In genomic region chr17:78974635-78975591, GRCh38 we compare ENCODE assay signal across 1 cellular context.
TF ChIP-seq lines count a peak whose summit lies in the region.

No MANE protein-coding gene starts in this region.

TF ChIP-seq in K562, 482 proteins besides CTCF, POLR2A, EP300 and RAD21 (continued from another document and continues in another):
- TF ChIP-seq ZNF407 (IDR thresholded peaks at IDR 0.05; ENCODE audit: low read depth): no peak
- no peak for TF ChIP-seq ZBTB40 (IDR thresholded peaks at IDR 0.05)
- TF ChIP-seq ZBTB40 (CRISPR knock-in tag; IDR thresholded peaks at IDR 0.05): no peak
- no peak for TF ChIP-seq BRD4 (IDR thresholded peaks at IDR 0.05)
- no peak for TF ChIP-seq POLR2AphosphoS5 (IDR thresholded peaks at IDR 0.05; ENCODE audit: control insufficient read depth, insufficient read depth, low read depth, low read length)
- 0 out of 2 replicates have a peak, but pooled peaks have one; percentile 23 for TF ChIP-seq MYC (IDR thresholded peaks at IDR 0.05; ENCODE audit: low read depth, low read length)
- no peak for TF ChIP-seq MYC (CRISPR knock-in tag; IDR thresholded peaks at IDR 0.05; ENCODE audit: borderline replicate concordance, low read depth)
- peak; percentile 56 for TF ChIP-seq TEAD4 (IDR thresholded peaks at IDR 0.05; ENCODE audit: low read length)
- no peak for TF ChIP-seq TEAD4 (CRISPR knock-in tag; IDR thresholded peaks at IDR 0.05; ENCODE audit: borderline replicate concordance)
- TF ChIP-seq YY1 (IDR thresholded peaks at IDR 0.05; ENCODE audit: borderline replicate concordance in 1 of 3, control insufficient read depth in 1 of 3, extremely low read depth in 1 of 3, insufficient read depth in 3 of 3, insufficient read length in 1 of 3, insufficient replicate concordance in 2 of 3, low read depth in 1 of 3, low read length in 2 of 3): no peak
- no peak for TF ChIP-seq FOXK2 (conservative IDR thresholded peaks at IDR 0.05 in 1 of 2, IDR thresholded peaks at IDR 0.05 in 1 of 2; ENCODE audit: low read depth in 2 of 2)
- TF ChIP-seq ATF7 (IDR thresholded peaks at IDR 0.05): peak; percentile 43; the same call in 1 of the 2 replicates
- TF ChIP-seq, protein P1, sequence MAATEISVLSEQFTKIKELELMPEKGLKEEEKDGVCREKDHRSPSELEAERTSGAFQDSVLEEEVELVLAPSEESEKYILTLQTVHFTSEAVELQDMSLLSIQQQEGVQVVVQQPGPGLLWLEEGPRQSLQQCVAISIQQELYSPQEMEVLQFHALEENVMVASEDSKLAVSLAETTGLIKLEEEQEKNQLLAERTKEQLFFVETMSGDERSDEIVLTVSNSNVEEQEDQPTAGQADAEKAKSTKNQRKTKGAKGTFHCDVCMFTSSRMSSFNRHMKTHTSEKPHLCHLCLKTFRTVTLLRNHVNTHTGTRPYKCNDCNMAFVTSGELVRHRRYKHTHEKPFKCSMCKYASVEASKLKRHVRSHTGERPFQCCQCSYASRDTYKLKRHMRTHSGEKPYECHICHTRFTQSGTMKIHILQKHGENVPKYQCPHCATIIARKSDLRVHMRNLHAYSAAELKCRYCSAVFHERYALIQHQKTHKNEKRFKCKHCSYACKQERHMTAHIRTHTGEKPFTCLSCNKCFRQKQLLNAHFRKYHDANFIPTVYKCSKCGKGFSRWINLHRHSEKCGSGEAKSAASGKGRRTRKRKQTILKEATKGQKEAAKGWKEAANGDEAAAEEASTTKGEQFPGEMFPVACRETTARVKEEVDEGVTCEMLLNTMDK (IDR thresholded peaks at IDR 0.05; ENCODE audit: borderline replicate concordance, insufficient read depth, low read depth, low read length, poor library complexity, severe bottlenecking): no peak
- 0 out of 4 replicates have a peak, but pooled peaks of 1 of the 2 experiments have one; percentile 40 for TF ChIP-seq ARNT (IDR thresholded peaks at IDR 0.05)
- no peak for TF ChIP-seq CREB1 (IDR thresholded peaks at IDR 0.05)
- peak; percentile 75 for TF ChIP-seq CREB1 (CRISPR knock-in tag; IDR thresholded peaks at IDR 0.05)
- TF ChIP-seq, protein P2, sequence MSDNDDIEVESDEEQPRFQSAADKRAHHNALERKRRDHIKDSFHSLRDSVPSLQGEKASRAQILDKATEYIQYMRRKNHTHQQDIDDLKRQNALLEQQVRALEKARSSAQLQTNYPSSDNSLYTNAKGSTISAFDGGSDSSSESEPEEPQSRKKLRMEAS (CRISPR knock-in tag; IDR thresholded peaks at IDR 0.05): 0 out of 2 replicates have a peak, but pooled peaks have one; percentile 13
- TF ChIP-seq IRF9 (tag; IDR thresholded peaks at IDR 0.05): no peak
- peak; percentile 65; the same call in 1 of the 2 replicates for TF ChIP-seq JUND (IDR thresholded peaks at IDR 0.05; ENCODE audit: borderline replicate concordance, low read depth, low read length)
- peak; percentile 58; the same call in 1 of the 3 replicates for TF ChIP-seq JUND (tag; IDR thresholded peaks at IDR 0.05; ENCODE audit: borderline replicate concordance, low read depth, low read length)
- no peak for TF ChIP-seq NR1H2 (CRISPR knock-in tag; IDR thresholded peaks at IDR 0.05)
- no peak for TF ChIP-seq BRD9 (IDR thresholded peaks at IDR 0.05; ENCODE audit: low read depth, partially characterized antibody)
- no peak for TF ChIP-seq RUNX1 (IDR thresholded peaks at IDR 0.05; ENCODE audit: low read depth)
- no peak for TF ChIP-seq TFAM (CRISPR knock-in tag; conservative IDR thresholded peaks at IDR 0.05)
- TF ChIP-seq, protein P3, sequence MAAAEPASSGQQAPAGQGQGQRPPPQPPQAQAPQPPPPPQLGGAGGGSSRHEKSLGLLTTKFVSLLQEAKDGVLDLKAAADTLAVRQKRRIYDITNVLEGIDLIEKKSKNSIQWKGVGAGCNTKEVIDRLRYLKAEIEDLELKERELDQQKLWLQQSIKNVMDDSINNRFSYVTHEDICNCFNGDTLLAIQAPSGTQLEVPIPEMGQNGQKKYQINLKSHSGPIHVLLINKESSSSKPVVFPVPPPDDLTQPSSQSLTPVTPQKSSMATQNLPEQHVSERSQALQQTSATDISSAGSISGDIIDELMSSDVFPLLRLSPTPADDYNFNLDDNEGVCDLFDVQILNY (CRISPR knock-in tag; IDR thresholded peaks at IDR 0.05): no peak
- TF ChIP-seq CBFA2T3 (IDR thresholded peaks at IDR 0.05): no peak
- no peak for TF ChIP-seq ZNF384 (IDR thresholded peaks at IDR 0.05; ENCODE audit: low read depth, low read length)
- TF ChIP-seq KLF1 (tag; IDR thresholded peaks at IDR 0.05): no peak
- no peak for TF ChIP-seq HBP1 (CRISPR knock-in tag; IDR thresholded peaks at IDR 0.05)
- no peak for TF ChIP-seq TRIM25 (IDR thresholded peaks at IDR 0.05; ENCODE audit: borderline replicate concordance)
- no peak for TF ChIP-seq MXI1 (IDR thresholded peaks at IDR 0.05; ENCODE audit: low read depth, low read length)
